ENCODE assay signal across 28 cellular contexts in genomic region chr1:41305576-41306365, GRCh38. TPM values are rescaled to one million over a fixed set of nuclear protein-coding genes. Genes with fewer than 3 reads are reported as not detected.
DNase-seq lines count a peak whose midpoint lies in the region; ATAC-seq and TF ChIP-seq lines count a peak whose summit lies in the region.
"Had no signal": no experiment of that assay in that cellular context is flagged by ENCODE, and none has a peak within 500 bp of the region (broad histone marks: within the 10 kb centered on the region; RNA-seq: fewer than 3 reads in every experiment).

No MANE protein-coding gene starts in this region.

- intact Hi-C loops in cardiac septum (cut with DNase I) (no loop called here), testis (cut with DNase I; ENCODE audit: low total_unique reads) (no loop called here)

- H3K36me3 ChIP-seq in right atrium auricular region (no peaks in the 10 kb centered on the region), SJCRH30 (no peaks in the 10 kb centered on the region), testis (ENCODE audit: low read depth, missing control alignments) (no peaks in the 10 kb centered on the region)
- H3K36me3 ChIP-seq: HAP-1, neutrophil, sigmoid colon, upper lobe of left lung had no signal

- no peak overlapping the region for H3K27ac ChIP-seq in right atrium auricular region
- no peak overlapping the region; the same call in 1 of the 2 replicates for H3K27ac ChIP-seq in SJCRH30
- H3K27ac ChIP-seq in testis, result no peak overlapping the region
- H3K27ac ChIP-seq: neutrophil, sigmoid colon, upper lobe of left lung had no signal

- ATAC-seq in GM21515 (IDR thresholded peaks at IDR 0.05; ENCODE audit: unreplicated experiment) (no peak), GM21723 (IDR thresholded peaks at IDR 0.05; ENCODE audit: unreplicated experiment) (no peak)
- ATAC-seq: GM12878; HepG2; stimulated activated memory B cell treated with anti-CD40 and anti-IgM and Interleukin-4, amounts not matched to agents 10 μg/mL and 1 μg/mL and 100 μg/mL, for 72 hours; WTC11 had no signal

- WGBS in testis, 2 donors, result 72 to 76% methylated on average over 6 of the region's 6 CpGs

- H3K27me3 ChIP-seq in right atrium auricular region (no peaks in the 10 kb centered on the region), SJCRH30 (no peaks in the 10 kb centered on the region), testis (no peaks in the 10 kb centered on the region)
- H3K27me3 ChIP-seq: sigmoid colon, upper lobe of left lung had no signal

- H3K4me3 ChIP-seq in right atrium auricular region (no peak overlapping the region), SJCRH30 (0 out of 2 replicates have a peak overlapping the region, but pooled peaks have one; percentile 7), testis (no peak overlapping the region)
- H3K4me3 ChIP-seq: GM12878, HAP-1, sigmoid colon, upper lobe of left lung had no signal

- TF ChIP-seq CTCF in right atrium auricular region (IDR thresholded peaks at IDR 0.05), result no peak
- TF ChIP-seq CTCF in testis (IDR thresholded peaks at IDR 0.05), result no peak

- TF ChIP-seq POLR2A in testis (IDR thresholded peaks at IDR 0.05), result no peak

- H3K4me1 ChIP-seq in right atrium auricular region (no peaks in the 10 kb centered on the region), SJCRH30 (peaks cover 13% of the 10 kb centered on the region; the same call in 1 of the 2 replicates), testis (no peaks in the 10 kb centered on the region)
- H3K4me1 ChIP-seq: HAP-1, sigmoid colon, upper lobe of left lung had no signal

- H3K9me3 ChIP-seq in right atrium auricular region (no peaks in the 10 kb centered on the region), SJCRH30 (replicated peaks) (no peaks in the 10 kb centered on the region; the same call in 1 of the 2 replicates), testis (no peaks in the 10 kb centered on the region)
- H3K9me3 ChIP-seq: HAP-1, neutrophil, sigmoid colon, upper lobe of left lung had no signal

- DNase-seq in right atrium auricular region (ENCODE audit: low spot score) (peak; percentile 48), cardiac septum (ENCODE audit: low spot score) (no peak), SJCRH30 (peak; percentile 48 to 66), left kidney (ENCODE audit: low read depth, low spot score) (peak; percentile 68), testis (peak; percentile 11), mucosa of gallbladder (ENCODE audit: low spot score) (no peak)
- DNase-seq: activated CD4-positive, alpha-beta T cell treated with anti-CD3 and anti-CD28 coated beads, Interleukin-2, amount 10 ng/mL, durations not matched to agents 24 days and 14 days; activated naive CD4-positive, alpha-beta T cell; DMS153; Karpas-422; NCI-H1694 treated with DMSO at 0.1 percent for 48 hours; NCI-H446 treated with DMSO at 0.1 percent for 48 hours; NCI-H774; sigmoid colon; stimulated activated CD4-positive, alpha-beta T cell treated with anti-CD3 and anti-CD28 coated beads, Interleukin-12 subunit alpha, Interleukin-12 subunit beta, amount 100 ng/mL, for 4 hours; stimulated activated CD4-positive, alpha-beta T cell treated with anti-CD3 and anti-CD28 coated beads, Interleukin-4, amount 100 ng/mL, for 1 hour; substantia nigra; T-helper 9 cell; upper lobe of left lung had no signal

RNA-seq across cellular contexts. Expression of gene FOXO6, which starts 55.5 kb away (rescaled TPM):
- total RNA-seq in right atrium auricular region (1 to 10 TPM; 1.4 to 1.9 TPM), cardiac septum (2.0 TPM), testis (1 to 10 TPM; 3.8 to 4.5 TPM), mucosa of gallbladder (10.0 TPM)
- 11.9 and 12.9 TPM in 2 replicates for total RNA-seq in SJCRH30 (2014; rRNA removed; shearing (Covaris generic))
- 2.4 TPM for polyA plus RNA-seq in testis (ENCODE audit: insufficient read depth, low read depth, low replicate concordance)
- total RNA-seq: activated CD4-positive, alpha-beta T cell treated with anti-CD3 and anti-CD28 coated beads, Interleukin-2, amount 10 ng/mL, durations not matched to agents 24 days and 14 days; GM12878 had no signal
- polyA plus RNA-seq: AG04450, HepG2 had no signal

Comparison
In these comparisons a context has a peak if more than half of its experiments do, and no peak if none do; other contexts are left out.
1. DNase-seq: peak in right atrium auricular region (single experiment), SJCRH30 (2 of 2), left kidney (single experiment) and testis (single experiment); none in cardiac septum (single experiment) and mucosa of gallbladder (single experiment).